17 cellular contexts compared by ENCODE assay signal in genomic region chr9:36738318-36738975, GRCh38.
DNase-seq lines count a peak whose midpoint lies in the region; ATAC-seq and TF ChIP-seq lines count a peak whose summit lies in the region.
"Had no signal": no experiment of that assay in that cellular context is flagged by ENCODE, and none has a peak within 500 bp of the region (broad histone marks: within the 10 kb centered on the region; RNA-seq: fewer than 3 reads in every experiment).

No MANE protein-coding gene starts in this region.

- peak overlapping the region; percentile 56 for H2AFZ ChIP-seq in HCT116 (ENCODE audit: low read depth, low read length, poor library complexity, severe bottlenecking)

- no peak overlapping the region for H3K4me3 ChIP-seq in HCT116 (replicated peaks in 1 of 2; ENCODE audit: low read depth in 1 of 2, low read length in 2 of 2)
- H3K4me3 ChIP-seq in adipocyte (ENCODE audit: low read length): no peak overlapping the region
- H3K4me3 ChIP-seq: cardiac muscle cell, left lung, SK-N-MC, tibial nerve had no signal

- intact Hi-C loops in HCT116 (cut with micrococcal nuclease): no loop called here

- TF ChIP-seq CTCF in HCT116 (IDR thresholded peaks at IDR 0.05 in 2 of 3, conservative IDR thresholded peaks at IDR 0.05 in 1 of 3; ENCODE audit: borderline replicate concordance in 1 of 3, insufficient read depth in 1 of 3, low read depth in 2 of 3, low read length in 2 of 3): no peak

- TF ChIP-seq POLR2A in HCT116 (IDR thresholded peaks at IDR 0.05; ENCODE audit: borderline replicate concordance, extremely low read depth, insufficient read depth, insufficient read length): no peak

- POLR2A ChIA-PET in HCT116 (lab: Charles Lee): no interaction called here

- peak; percentile 91 for ATAC-seq in HCT116
- no peak for ATAC-seq in HG03039 (IDR thresholded peaks at IDR 0.05; ENCODE audit: unreplicated experiment)
- ATAC-seq in HG03432 (IDR thresholded peaks at IDR 0.05; ENCODE audit: unreplicated experiment): no peak
- ATAC-seq: activated CD8-positive, alpha-beta memory T cell treated with anti-CD3 and anti-CD28 coated beads, Interleukin-2, amount 10 ng/mL, durations not matched to agents 7 days and 5 days; left lung had no signal

- no TSS peak for BruUV-seq in HCT116 (replicated peaks; lab: Mats Ljungman, UMichigan)

- RAD21 ChIA-PET in HCT116 (lab: Charles Lee; ENCODE audit: low non-redundant PET in 1 of 2, low total read pairs in 2 of 2, uncharacterized antibody in 2 of 2, unreplicated experiment in 2 of 2): no interaction called here

- no peak overlapping the region for H3K27ac ChIP-seq in HCT116 (ENCODE audit: low read depth, low read length)
- H3K27ac ChIP-seq: cardiac muscle cell, left lung, SK-N-MC, tibial nerve, VCaP had no signal

- TF ChIP-seq RAD21 in HCT116 (IDR thresholded peaks at IDR 0.05; ENCODE audit: low read depth): no peak

- CTCF ChIA-PET in HCT116 (lab: Charles Lee): interaction anchor here (2.1 kb wide), 1 partner anchor 9 kb away, joined by 12 read pairs; no protein-coding TSS in a partner anchor

- peak overlapping the region; percentile 45 for H3K9ac ChIP-seq in HCT116 (ENCODE audit: low read length)
- H3K9ac ChIP-seq in adipocyte (ENCODE audit: low read length): no peak overlapping the region

- no peaks in the 10 kb centered on the region for H4K20me1 ChIP-seq in HCT116 (ENCODE audit: insufficient read depth)

- H3K27me3 ChIP-seq in HCT116 (ENCODE audit: insufficient read depth, low read length) (no peaks in the 10 kb centered on the region), adipocyte (replicated peaks; ENCODE audit: control insufficient read depth, insufficient read depth, low read length) (peaks cover 51% of the 10 kb centered on the region)
- H3K27me3 ChIP-seq: BE2C had no signal

- H3K9me2 ChIP-seq in HCT116 (ENCODE audit: insufficient read depth): no peaks in the 10 kb centered on the region

- peak overlapping the region; percentile 39 for H3K4me2 ChIP-seq in HCT116 (ENCODE audit: low read length)

- DNase-seq in AG08395 (ENCODE audit: low spot score) (peak; percentile 37), HCT116 (ENCODE audit: low read depth, low spot score) (peak; percentile 54), adipocyte (ENCODE audit: low read depth) (peak; percentile 7), glomerular visceral epithelial cell (ENCODE audit: extremely low spot score) (peak; percentile 14), SK-N-DZ (ENCODE audit: low spot score) (no peak)
- DNase-seq in activated CD4-positive, CD25-positive, alpha-beta regulatory T cell treated with anti-CD3 and anti-CD28 coated beads, Interleukin-2, amount 50 U/mL, for 72 hours: no peak
- DNase-seq: activated CD8-positive, alpha-beta memory T cell treated with anti-CD3 and anti-CD28 coated beads, Interleukin-2, amount 10 ng/mL, durations not matched to agents 7 days and 5 days; activated naive CD4-positive, alpha-beta T cell; BE2C; left lung; MM.1S had no signal

- H3K9me3 ChIP-seq in HCT116 (ENCODE audit: control insufficient read depth in 1 of 2, insufficient read depth in 1 of 2, low read depth in 1 of 2, low read length in 2 of 2) (no peaks in the 10 kb centered on the region), adipocyte (ENCODE audit: control insufficient read depth, low read length) (no peaks in the 10 kb centered on the region)
- H3K9me3 ChIP-seq: BE2C, left lung, tibial nerve had no signal

- H3K79me2 ChIP-seq in HCT116 (ENCODE audit: insufficient read depth, low read length): no peaks in the 10 kb centered on the region

- H3K4me1 ChIP-seq in HCT116 (ENCODE audit: control insufficient read depth in 1 of 2, insufficient read depth in 2 of 2, low read length in 2 of 2) (peaks cover 3 to 12% of the 10 kb centered on the region in 2 experiments; a peak in 2 of 4 replicates), adipocyte (ENCODE audit: control insufficient read depth, insufficient read depth, low read length) (peaks cover 4% of the 10 kb centered on the region)
- H3K4me1 ChIP-seq: BE2C, left lung had no signal

- H3K36me3 ChIP-seq in HCT116 (ENCODE audit: control insufficient read depth in 1 of 2, insufficient read depth in 2 of 2, low read length in 2 of 2): no peaks in the 10 kb centered on the region
- no peaks in the 10 kb centered on the region for H3K36me3 ChIP-seq in adipocyte (ENCODE audit: control insufficient read depth, insufficient read depth, low read length, severe bottlenecking)
- H3K36me3 ChIP-seq: BE2C, cardiac muscle cell, left lung, tibial nerve had no signal

TF ChIP-seq in HCT116, 20 proteins besides CTCF, POLR2A, EP300 and RAD21:
- TF ChIP-seq POLR2AphosphoS5 (IDR thresholded peaks at IDR 0.05; ENCODE audit: low read depth, low read length) (no peak), ZFX (IDR thresholded peaks at IDR 0.05) (0 out of 2 replicates have a peak, but pooled peaks have one; percentile 24), FOSL1 (IDR thresholded peaks at IDR 0.05; ENCODE audit: low read depth) (peak; percentile 70; the same call in 1 of the 2 replicates), YY1 (IDR thresholded peaks at IDR 0.05; ENCODE audit: extremely low read depth, insufficient replicate concordance, low read depth, low read length) (peak; percentile 37)

Comparison
In these comparisons a context has a peak if more than half of its experiments do, and no peak if none do; other contexts are left out.
1. DNase-seq: peak in AG08395 (single experiment), HCT116 (single experiment), adipocyte (single experiment) and glomerular visceral epithelial cell (single experiment); none in SK-N-DZ (single experiment) and activated CD4-positive, CD25-positive, alpha-beta regulatory T cell treated with anti-CD3 and anti-CD28 coated beads, Interleukin-2, amount 50 U/mL, for 72 hours (single experiment).